In genomic region chr20:64038252-64038578, GRCh38 we compare ENCODE assay signal across 8 cellular contexts. TPM values are rescaled to one million over a fixed set of nuclear protein-coding genes. Genes with fewer than 3 reads are reported as not detected.
DNase-seq lines count a peak whose midpoint lies in the region; ATAC-seq and TF ChIP-seq lines count a peak whose summit lies in the region.

No MANE protein-coding gene starts in this region.

- POLR2A ChIA-PET in activated B cell treated with CpG ODN at 0.5 μM for 24 hours (lab: Charles Lee) = interaction anchor here (0.5 to 3.4 kb wide), 8 partner anchors 10 to 421 kb away, joined by 3 to 18 read pairs (median 4); partner anchors contain the start of genes OPRL1, PRPF6 and RGS19

- H3K4me3 Mint-ChIP-seq in activated T-cell treated with anti-CD3 and anti-CD28 coated beads, Interleukin-2, amount 50 U/mL, for 4 hours = peak overlapping the region; percentile 59
- H3K4me3 Mint-ChIP-seq in activated B cell treated with CpG ODN at 0.5 μM for 24 hours = no peak overlapping the region
- peak overlapping the region in 6 of 8 donors; percentile 30 to 78 (median 52) for H3K4me3 Mint-ChIP-seq in naive B cell

- DNase-seq in activated T-cell treated with anti-CD3 and anti-CD28 coated beads, Interleukin-2, amount 50 U/mL, for 4 hours = no peak
- DNase-seq in activated T-cell treated with anti-CD3 and anti-CD28 coated beads for 4 hours (no peak), activated B cell treated with CpG ODN at 0.5 μM for 24 hours (no peak), naive B cell (no peak), NCI-H2029 (lab: John Stamatoyannopoulos, UW) (no peak)
- DNase-seq in central memory CD4-positive, alpha-beta T cell = no peak

- CTCF ChIA-PET in activated B cell treated with CpG ODN at 0.5 μM for 24 hours (lab: Charles Lee) = interaction anchor here (0.8 to 4.9 kb wide), 15 partner anchors 11 to 541 kb away, joined by 3 to 57 read pairs (median 11); partner anchors contain the start of genes LKAAEAR1, NPBWR2, PRPF6 and PTK6

- intact Hi-C loops in activated B cell treated with CpG ODN at 0.5 μM for 24 hours (cut with micrococcal nuclease) = loop anchor here (1.0 to 5.0 kb wide), 3 partner anchors 58 to 501 kb away; partner anchors contain the start of gene PTK6

- TF ChIP-seq CTCF in activated B cell treated with CpG ODN at 0.5 μM for 24 hours (IDR thresholded peaks at IDR 0.05) = no peak

- peak; percentile 7 to 8 for ATAC-seq in activated T-cell treated with anti-CD3 and anti-CD28 coated beads, Interleukin-2, amount 50 U/mL, for 4 hours
- ATAC-seq in HG03064 (IDR thresholded peaks at IDR 0.05; ENCODE audit: low read depth, unreplicated experiment) = peak; percentile 14
- ATAC-seq in activated B cell treated with CpG ODN at 0.5 μM for 24 hours (ENCODE audit: low read depth) = peak; percentile 6
- ATAC-seq in naive B cell (ENCODE audit: low read depth in 2 of 2) = peak; percentile 19 to 20
- no peak for ATAC-seq in HG03457 (IDR thresholded peaks at IDR 0.05; ENCODE audit: unreplicated experiment)

- H3K27me3 Mint-ChIP-seq in activated T-cell treated with anti-CD3 and anti-CD28 coated beads, Interleukin-2, amount 50 U/mL, for 4 hours (ENCODE audit: low read depth) = no peaks in the 10 kb centered on the region
- H3K27me3 Mint-ChIP-seq in activated B cell treated with CpG ODN at 0.5 μM for 24 hours = peaks cover 9% of the 10 kb centered on the region
- H3K27me3 Mint-ChIP-seq in naive B cell = peaks cover 0 to 19% (median 8%) of the 10 kb centered on the region in 3 donors

- peaks cover 64% of the 10 kb centered on the region for H3K4me1 Mint-ChIP-seq in activated T-cell treated with anti-CD3 and anti-CD28 coated beads, Interleukin-2, amount 50 U/mL, for 4 hours (ENCODE audit: low read depth)
- H3K4me1 Mint-ChIP-seq in activated B cell treated with CpG ODN at 0.5 μM for 24 hours (peaks cover 17% of the 10 kb centered on the region), naive B cell (peaks cover 8 to 32% (median 14%) of the 10 kb centered on the region in 3 donors)

- H3K9me3 Mint-ChIP-seq in activated T-cell treated with anti-CD3 and anti-CD28 coated beads, Interleukin-2, amount 50 U/mL, for 4 hours = no peaks in the 10 kb centered on the region
- no peaks in the 10 kb centered on the region for H3K9me3 Mint-ChIP-seq in activated B cell treated with CpG ODN at 0.5 μM for 24 hours
- H3K9me3 Mint-ChIP-seq in naive B cell = no peaks in the 10 kb centered on the region

- H3K27ac Mint-ChIP-seq in activated B cell treated with CpG ODN at 0.5 μM for 24 hours = no peak overlapping the region
- no peak overlapping the region for H3K27ac Mint-ChIP-seq in naive B cell

- H3K36me3 Mint-ChIP-seq in activated T-cell treated with anti-CD3 and anti-CD28 coated beads, Interleukin-2, amount 50 U/mL, for 4 hours (ENCODE audit: insufficient read depth) = peaks cover 2% of the 10 kb centered on the region
- H3K36me3 Mint-ChIP-seq in activated B cell treated with CpG ODN at 0.5 μM for 24 hours (ENCODE audit: low read depth) (peaks cover 16% of the 10 kb centered on the region), naive B cell (no peaks in the 10 kb centered on the region)

RNA-seq across cellular contexts. Expression of gene C20orf204, which starts 2.2 kb away (rescaled TPM):
- total RNA-seq in activated T-cell treated with anti-CD3 and anti-CD28 coated beads, Interleukin-2, amount 50 U/mL, for 4 hours = 1 to 10 TPM; 2.6 to 3.9 (median 3.2) TPM
- total RNA-seq in activated B cell treated with CpG ODN at 0.5 μM for 24 hours = 1.6 and 2.2 TPM in 2 replicates
- polyA plus RNA-seq in naive B cell (ENCODE audit: low read depth in 6 of 6) = under 1 TPM in 1 of 6 donors, not detected in 5; 0.05 TPM

RNA-seq across cellular contexts. Expression of gene SOX18, which starts 11.2 kb away (rescaled TPM):
- total RNA-seq in activated T-cell treated with anti-CD3 and anti-CD28 coated beads, Interleukin-2, amount 50 U/mL, for 4 hours = under 1 TPM; 0.13 to 0.24 (median 0.24) TPM
- total RNA-seq in activated B cell treated with CpG ODN at 0.5 μM for 24 hours = not detected in 2 replicates
- not detected for polyA plus RNA-seq in naive B cell (ENCODE audit: low read depth in 6 of 6)

RNA-seq across cellular contexts. Expression of gene TCEA2, which starts 24.8 kb away (rescaled TPM):
- 10 to 100 TPM; 10.5 to 17.3 (median 11.5) TPM for total RNA-seq in activated T-cell treated with anti-CD3 and anti-CD28 coated beads, Interleukin-2, amount 50 U/mL, for 4 hours
- total RNA-seq in activated B cell treated with CpG ODN at 0.5 μM for 24 hours = 20.3 and 20.7 TPM in 2 replicates
- 10 to 100 TPM; 30.2 to 51.5 (median 41.4) TPM for polyA plus RNA-seq in naive B cell (ENCODE audit: low read depth in 6 of 6)

RNA-seq across cellular contexts. Expression of gene RGS19, which starts 41.1 kb away (rescaled TPM):
- 10 to 100 TPM; 41.7 to 49.0 (median 47.0) TPM for total RNA-seq in activated T-cell treated with anti-CD3 and anti-CD28 coated beads, Interleukin-2, amount 50 U/mL, for 4 hours
- 45.0 and 53.4 TPM in 2 replicates for total RNA-seq in activated B cell treated with CpG ODN at 0.5 μM for 24 hours
- 100 to 1,000 TPM; 112 to 170 (median 132) TPM for polyA plus RNA-seq in naive B cell (ENCODE audit: low read depth in 6 of 6)

RNA-seq across cellular contexts. Expression of gene OPRL1, which starts 41.7 kb away (rescaled TPM):
- total RNA-seq in activated T-cell treated with anti-CD3 and anti-CD28 coated beads, Interleukin-2, amount 50 U/mL, for 4 hours = under 1 TPM in 2 of 3 donors, not detected in 1; 0.05 to 0.11 TPM
- total RNA-seq in activated B cell treated with CpG ODN at 0.5 μM for 24 hours = 1.3 and 1.4 TPM in 2 replicates
- 1 to 10 TPM in 5 of 6 donors, under 1 TPM in 1; 0.91 to 3.4 (median 2.3) TPM for polyA plus RNA-seq in naive B cell (ENCODE audit: low read depth in 6 of 6)
